In the genomic region with DNA sequence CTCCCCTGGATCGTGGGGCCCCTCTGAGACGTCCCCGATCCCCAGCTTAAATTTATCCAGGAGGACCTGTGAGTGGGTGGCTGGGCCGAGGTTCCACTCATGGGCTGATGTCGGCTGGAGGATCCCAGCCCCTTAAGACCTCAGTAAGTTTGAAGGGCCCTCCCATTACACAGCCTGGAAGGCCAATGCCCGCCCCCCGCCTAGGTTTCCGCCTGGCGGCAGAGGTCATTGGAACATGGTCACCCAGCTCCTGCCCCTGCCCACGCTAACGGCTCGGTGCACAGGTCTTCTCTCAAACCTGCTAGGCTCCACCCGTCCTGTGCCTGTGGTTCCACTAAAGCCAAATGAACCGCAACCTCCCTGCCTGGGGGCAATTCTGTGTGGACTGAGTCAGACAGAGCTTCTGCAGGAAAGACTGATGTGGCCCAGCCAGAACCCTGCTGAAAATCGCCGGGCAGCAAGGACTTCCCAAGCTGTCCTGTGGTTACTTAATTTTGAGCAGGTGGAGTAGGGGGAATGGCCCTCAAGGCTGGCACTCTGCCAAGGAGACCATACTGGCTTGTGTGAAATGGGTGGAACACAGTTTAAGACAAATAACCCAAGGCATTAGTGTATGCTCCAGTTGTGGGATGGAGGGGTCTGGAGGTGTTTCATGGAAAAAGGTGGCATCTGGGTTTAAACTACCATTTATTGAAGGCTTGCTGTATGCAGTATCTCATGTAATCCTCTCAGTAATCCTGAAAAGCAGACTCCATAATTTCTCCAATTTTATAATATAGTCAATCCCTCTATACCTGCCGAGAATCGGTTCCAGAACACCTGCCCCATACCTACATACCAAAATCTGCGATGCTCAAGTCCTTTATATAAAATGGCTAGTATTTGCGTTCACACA, we compare ENCODE assay signal across 1 cellular context.
TF ChIP-seq lines count a peak whose summit lies in the region.

No MANE protein-coding gene starts in this region.

TF ChIP-seq in Ishikawa, 13 proteins besides CTCF, POLR2A, EP300 and RAD21 (continued from another document):
- TF ChIP-seq, protein P1, sequence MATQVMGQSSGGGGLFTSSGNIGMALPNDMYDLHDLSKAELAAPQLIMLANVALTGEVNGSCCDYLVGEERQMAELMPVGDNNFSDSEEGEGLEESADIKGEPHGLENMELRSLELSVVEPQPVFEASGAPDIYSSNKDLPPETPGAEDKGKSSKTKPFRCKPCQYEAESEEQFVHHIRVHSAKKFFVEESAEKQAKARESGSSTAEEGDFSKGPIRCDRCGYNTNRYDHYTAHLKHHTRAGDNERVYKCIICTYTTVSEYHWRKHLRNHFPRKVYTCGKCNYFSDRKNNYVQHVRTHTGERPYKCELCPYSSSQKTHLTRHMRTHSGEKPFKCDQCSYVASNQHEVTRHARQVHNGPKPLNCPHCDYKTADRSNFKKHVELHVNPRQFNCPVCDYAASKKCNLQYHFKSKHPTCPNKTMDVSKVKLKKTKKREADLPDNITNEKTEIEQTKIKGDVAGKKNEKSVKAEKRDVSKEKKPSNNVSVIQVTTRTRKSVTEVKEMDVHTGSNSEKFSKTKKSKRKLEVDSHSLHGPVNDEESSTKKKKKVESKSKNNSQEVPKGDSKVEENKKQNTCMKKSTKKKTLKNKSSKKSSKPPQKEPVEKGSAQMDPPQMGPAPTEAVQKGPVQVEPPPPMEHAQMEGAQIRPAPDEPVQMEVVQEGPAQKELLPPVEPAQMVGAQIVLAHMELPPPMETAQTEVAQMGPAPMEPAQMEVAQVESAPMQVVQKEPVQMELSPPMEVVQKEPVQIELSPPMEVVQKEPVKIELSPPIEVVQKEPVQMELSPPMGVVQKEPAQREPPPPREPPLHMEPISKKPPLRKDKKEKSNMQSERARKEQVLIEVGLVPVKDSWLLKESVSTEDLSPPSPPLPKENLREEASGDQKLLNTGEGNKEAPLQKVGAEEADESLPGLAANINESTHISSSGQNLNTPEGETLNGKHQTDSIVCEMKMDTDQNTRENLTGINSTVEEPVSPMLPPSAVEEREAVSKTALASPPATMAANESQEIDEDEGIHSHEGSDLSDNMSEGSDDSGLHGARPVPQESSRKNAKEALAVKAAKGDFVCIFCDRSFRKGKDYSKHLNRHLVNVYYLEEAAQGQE (IDR thresholded peaks at IDR 0.05; ENCODE audit: low read depth), result no peak
- TF ChIP-seq, protein P2, sequence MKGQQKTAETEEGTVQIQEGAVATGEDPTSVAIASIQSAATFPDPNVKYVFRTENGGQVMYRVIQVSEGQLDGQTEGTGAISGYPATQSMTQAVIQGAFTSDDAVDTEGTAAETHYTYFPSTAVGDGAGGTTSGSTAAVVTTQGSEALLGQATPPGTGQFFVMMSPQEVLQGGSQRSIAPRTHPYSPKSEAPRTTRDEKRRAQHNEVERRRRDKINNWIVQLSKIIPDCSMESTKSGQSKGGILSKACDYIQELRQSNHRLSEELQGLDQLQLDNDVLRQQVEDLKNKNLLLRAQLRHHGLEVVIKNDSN (IDR thresholded peaks at IDR 0.05), result no peak
- TF ChIP-seq FOXM1 (IDR thresholded peaks at IDR 0.05; ENCODE audit: borderline replicate concordance, low read depth), result 0 out of 2 replicates have a peak, but pooled peaks have one; percentile 32
- TF ChIP-seq TAF1 (IDR thresholded peaks at IDR 0.05; ENCODE audit: low read depth), result peak; percentile 41; the same call in 1 of the 2 replicates
- TF ChIP-seq YY1 (IDR thresholded peaks at IDR 0.05; ENCODE audit: low read depth), result no peak; the same call in 1 of the 2 replicates
- TF ChIP-seq, protein P3, sequence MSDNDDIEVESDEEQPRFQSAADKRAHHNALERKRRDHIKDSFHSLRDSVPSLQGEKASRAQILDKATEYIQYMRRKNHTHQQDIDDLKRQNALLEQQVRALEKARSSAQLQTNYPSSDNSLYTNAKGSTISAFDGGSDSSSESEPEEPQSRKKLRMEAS (IDR thresholded peaks at IDR 0.05), result peak; percentile 19; the same call in 1 of the 2 replicates
- TF ChIP-seq EGR1 (IDR thresholded peaks at IDR 0.05), result peak; percentile 73
- no peak for TF ChIP-seq CREB1 (IDR thresholded peaks at IDR 0.05; ENCODE audit: low read depth)
- TF ChIP-seq ZBTB7A (IDR thresholded peaks at IDR 0.05; ENCODE audit: low read depth), result no peak; the same call in 1 of the 2 replicates
- 0 out of 2 replicates have a peak, but pooled peaks have one; percentile 28 for TF ChIP-seq TCF12 (IDR thresholded peaks at IDR 0.05; ENCODE audit: low read depth)
TF ChIP-seq in Ishikawa: peak in this region for 6.
